Comparison of ENCODE assay signal across 26 cellular contexts in genomic region chr18:30860741-30861140, GRCh38.
"Had no signal": no experiment of that assay in that cellular context is flagged by ENCODE, and none has a peak within 500 bp of the region (broad histone marks: within the 10 kb centered on the region; RNA-seq: fewer than 3 reads in every experiment).

No MANE protein-coding gene starts in this region.

- DNase-seq: colonic mucosa; cortex of kidney; dermis blood vessel endothelial cell; dorsolateral prefrontal cortex; effector CD4-positive, alpha-beta T cell; effector CD8-positive, alpha-beta T cell; effector memory CD4-positive, alpha-beta T cell; effector memory CD8-positive, alpha-beta T cell; endodermal cell; erythroblast; esophagus squamous epithelium; foreskin fibroblast; foreskin keratinocyte; gastrocnemius medialis; glutamatergic neuron; head of caudate nucleus; heart left ventricle; heart right ventricle had no signal

- H3K36me3 ChIP-seq: colonic mucosa, esophagus muscularis mucosa, esophagus squamous epithelium, gastrocnemius medialis, gastroesophageal sphincter, heart left ventricle, heart right ventricle had no signal

- H3K4me1 ChIP-seq: colonic mucosa, esophagus squamous epithelium, foreskin keratinocyte, gastrocnemius medialis, gastroesophageal sphincter had no signal

- H3K4me3 ChIP-seq: colonic mucosa, coronary artery, dorsolateral prefrontal cortex, esophagus muscularis mucosa, esophagus squamous epithelium, gastrocnemius medialis, gastroesophageal sphincter, heart left ventricle, heart right ventricle had no signal

- H3K27ac ChIP-seq: colonic mucosa, coronary artery, dorsolateral prefrontal cortex, epithelial cell of prostate, esophagus muscularis mucosa, esophagus squamous epithelium, foreskin keratinocyte, gastrocnemius medialis, gastroesophageal sphincter, heart left ventricle, heart right ventricle had no signal

- ATAC-seq: effector memory CD8-positive, alpha-beta T cell; esophagus mucosa; foreskin keratinocyte; gastrocnemius medialis; gastroesophageal sphincter; heart left ventricle; heart right ventricle had no signal

- FAIRE-seq: colon, endometrium, endothelial cell of umbilical vein had no signal

- H3K27me3 ChIP-seq: colonic mucosa, dorsolateral prefrontal cortex, esophagus muscularis mucosa, esophagus squamous epithelium, foreskin keratinocyte, gastrocnemius medialis, gastroesophageal sphincter, heart left ventricle, heart right ventricle had no signal

- H3K9me3 ChIP-seq: colonic mucosa, esophagus muscularis mucosa, esophagus squamous epithelium, gastrocnemius medialis, gastroesophageal sphincter, heart left ventricle, heart right ventricle had no signal
